Comparison of ENCODE assay signal across 1 cellular context in the genomic region with DNA sequence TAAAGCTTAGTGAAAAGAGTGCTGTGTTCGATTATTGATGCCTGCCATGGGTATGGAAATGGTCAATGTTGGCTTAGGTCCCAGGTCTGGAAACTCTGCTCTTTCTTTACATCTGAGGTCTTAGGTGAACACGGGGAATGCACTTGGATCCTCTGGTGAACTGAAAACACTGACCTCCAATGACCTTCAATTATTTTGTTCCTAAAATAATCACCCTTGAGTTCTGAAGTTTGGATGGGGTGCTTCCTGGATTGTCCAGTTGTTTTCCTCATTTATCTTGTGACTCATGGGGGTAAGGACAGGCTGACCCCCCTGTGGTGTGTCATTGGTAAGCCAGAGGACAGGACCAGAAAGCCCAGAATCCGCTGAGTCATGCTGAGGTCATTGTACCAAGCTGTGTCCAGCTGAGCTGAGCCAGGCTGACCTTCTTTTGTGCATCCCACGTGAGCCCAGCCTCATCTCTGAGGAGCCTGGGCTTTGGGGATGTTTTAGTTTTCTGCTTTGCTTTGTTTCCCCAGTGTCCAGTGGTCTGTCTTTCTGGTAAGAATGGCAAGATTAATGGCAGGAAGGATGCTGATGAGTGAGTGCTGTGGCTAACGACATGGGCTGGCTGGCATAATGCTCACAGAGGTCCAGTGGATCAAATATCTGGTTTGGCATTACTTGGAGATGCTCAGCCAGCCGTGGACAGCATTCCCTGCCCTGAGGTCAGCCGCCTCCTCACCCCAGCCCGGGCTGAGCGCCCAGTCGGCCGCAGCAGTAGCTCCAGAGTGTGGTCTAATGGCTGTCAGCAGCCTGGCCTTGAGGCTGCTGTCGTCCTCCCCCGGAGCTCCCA.
TF ChIP-seq lines count a peak whose summit lies in the region.

No MANE protein-coding gene starts in this region.

TF ChIP-seq in K562, 482 proteins besides CTCF, POLR2A, EP300 and RAD21 (continued from another document and continues in another):
- TF ChIP-seq ZNF384 (IDR thresholded peaks at IDR 0.05; ENCODE audit: low read depth, low read length): no peak
- TF ChIP-seq CBFA2T3 (IDR thresholded peaks at IDR 0.05): peak; percentile 56
- peak in 1 of 2 experiments; percentile 74; a peak in 2 of 4 replicates for TF ChIP-seq TRIM24 (IDR thresholded peaks at IDR 0.05)
- TF ChIP-seq BHLHE40 (IDR thresholded peaks at IDR 0.05; ENCODE audit: low read length): peak; percentile 83
- no peak for TF ChIP-seq ZSCAN29 (IDR thresholded peaks at IDR 0.05)
- TF ChIP-seq KAT7 (CRISPR knock-in tag; IDR thresholded peaks at IDR 0.05; ENCODE audit: borderline replicate concordance): no peak
- TF ChIP-seq ZNF79 (CRISPR knock-in tag; IDR thresholded peaks at IDR 0.05; ENCODE audit: low read depth): no peak
- TF ChIP-seq RHOXF2B (CRISPR knock-in tag; conservative IDR thresholded peaks at IDR 0.05): no peak
- TF ChIP-seq RB1 (IDR thresholded peaks at IDR 0.05; ENCODE audit: low read depth): no peak
- TF ChIP-seq, protein P1, sequence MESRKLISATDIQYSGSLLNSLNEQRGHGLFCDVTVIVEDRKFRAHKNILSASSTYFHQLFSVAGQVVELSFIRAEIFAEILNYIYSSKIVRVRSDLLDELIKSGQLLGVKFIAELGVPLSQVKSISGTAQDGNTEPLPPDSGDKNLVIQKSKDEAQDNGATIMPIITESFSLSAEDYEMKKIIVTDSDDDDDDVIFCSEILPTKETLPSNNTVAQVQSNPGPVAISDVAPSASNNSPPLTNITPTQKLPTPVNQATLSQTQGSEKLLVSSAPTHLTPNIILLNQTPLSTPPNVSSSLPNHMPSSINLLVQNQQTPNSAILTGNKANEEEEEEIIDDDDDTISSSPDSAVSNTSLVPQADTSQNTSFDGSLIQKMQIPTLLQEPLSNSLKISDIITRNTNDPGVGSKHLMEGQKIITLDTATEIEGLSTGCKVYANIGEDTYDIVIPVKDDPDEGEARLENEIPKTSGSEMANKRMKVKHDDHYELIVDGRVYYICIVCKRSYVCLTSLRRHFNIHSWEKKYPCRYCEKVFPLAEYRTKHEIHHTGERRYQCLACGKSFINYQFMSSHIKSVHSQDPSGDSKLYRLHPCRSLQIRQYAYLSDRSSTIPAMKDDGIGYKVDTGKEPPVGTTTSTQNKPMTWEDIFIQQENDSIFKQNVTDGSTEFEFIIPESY (CRISPR knock-in tag; IDR thresholded peaks at IDR 0.05): no peak
- TF ChIP-seq ZNF77 (CRISPR knock-in tag; IDR thresholded peaks at IDR 0.05): no peak
- TF ChIP-seq SMARCE1 (IDR thresholded peaks at IDR 0.05): peak; percentile 92
- no peak for TF ChIP-seq SNRNP70 (optimal IDR thresholded peaks at IDR 0.05; ENCODE audit: low read depth, low read length)
- no peak for TF ChIP-seq ZNF695 (CRISPR knock-in tag; IDR thresholded peaks at IDR 0.05)
- no peak for TF ChIP-seq POLR3G (IDR thresholded peaks at IDR 0.05; ENCODE audit: extremely low read depth, insufficient read length, insufficient replicate concordance)
- TF ChIP-seq, protein P2, sequence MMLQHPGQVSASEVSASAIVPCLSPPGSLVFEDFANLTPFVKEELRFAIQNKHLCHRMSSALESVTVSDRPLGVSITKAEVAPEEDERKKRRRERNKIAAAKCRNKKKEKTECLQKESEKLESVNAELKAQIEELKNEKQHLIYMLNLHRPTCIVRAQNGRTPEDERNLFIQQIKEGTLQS (IDR thresholded peaks at IDR 0.05): peak; percentile 98
- TF ChIP-seq, protein P2 (CRISPR knock-in tag; conservative IDR thresholded peaks at IDR 0.05): peak; percentile 93
- no peak for TF ChIP-seq GTF2E2 (tag; IDR thresholded peaks at IDR 0.05)
- TF ChIP-seq, protein P3, sequence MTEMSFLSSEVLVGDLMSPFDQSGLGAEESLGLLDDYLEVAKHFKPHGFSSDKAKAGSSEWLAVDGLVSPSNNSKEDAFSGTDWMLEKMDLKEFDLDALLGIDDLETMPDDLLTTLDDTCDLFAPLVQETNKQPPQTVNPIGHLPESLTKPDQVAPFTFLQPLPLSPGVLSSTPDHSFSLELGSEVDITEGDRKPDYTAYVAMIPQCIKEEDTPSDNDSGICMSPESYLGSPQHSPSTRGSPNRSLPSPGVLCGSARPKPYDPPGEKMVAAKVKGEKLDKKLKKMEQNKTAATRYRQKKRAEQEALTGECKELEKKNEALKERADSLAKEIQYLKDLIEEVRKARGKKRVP (CRISPR knock-in tag; IDR thresholded peaks at IDR 0.05): no peak
- no peak for TF ChIP-seq GABPA (tag; conservative IDR thresholded peaks at IDR 0.05; ENCODE audit: low read depth)
- TF ChIP-seq, protein P4, sequence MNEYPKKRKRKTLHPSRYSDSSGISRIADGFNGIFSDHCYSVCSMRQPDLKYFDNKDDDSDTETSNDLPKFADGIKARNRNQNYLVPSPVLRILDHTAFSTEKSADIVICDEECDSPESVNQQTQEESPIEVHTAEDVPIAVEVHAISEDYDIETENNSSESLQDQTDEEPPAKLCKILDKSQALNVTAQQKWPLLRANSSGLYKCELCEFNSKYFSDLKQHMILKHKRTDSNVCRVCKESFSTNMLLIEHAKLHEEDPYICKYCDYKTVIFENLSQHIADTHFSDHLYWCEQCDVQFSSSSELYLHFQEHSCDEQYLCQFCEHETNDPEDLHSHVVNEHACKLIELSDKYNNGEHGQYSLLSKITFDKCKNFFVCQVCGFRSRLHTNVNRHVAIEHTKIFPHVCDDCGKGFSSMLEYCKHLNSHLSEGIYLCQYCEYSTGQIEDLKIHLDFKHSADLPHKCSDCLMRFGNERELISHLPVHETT (CRISPR knock-in tag; conservative IDR thresholded peaks at IDR 0.05 in 1 of 2, IDR thresholded peaks at IDR 0.05 in 1 of 2): no peak; a peak in 2 of 4 replicates
- TF ChIP-seq PHF20 (IDR thresholded peaks at IDR 0.05; ENCODE audit: partially characterized antibody): no peak
- TF ChIP-seq ZBTB1 (CRISPR knock-in tag; IDR thresholded peaks at IDR 0.05; ENCODE audit: borderline replicate concordance, low read depth): no peak
- TF ChIP-seq DDX20 (tag; IDR thresholded peaks at IDR 0.05; ENCODE audit: low read depth): no peak
- no peak for TF ChIP-seq RUNX1 (IDR thresholded peaks at IDR 0.05; ENCODE audit: low read depth)
- no peak for TF ChIP-seq U2AF1 (optimal IDR thresholded peaks at IDR 0.05; ENCODE audit: low read depth, low read length)
- no peak for TF ChIP-seq ZNF133 (CRISPR knock-in tag; IDR thresholded peaks at IDR 0.05)
- no peak for TF ChIP-seq TAF15 (IDR thresholded peaks at IDR 0.05; ENCODE audit: low read depth, low read length)
- no peak for TF ChIP-seq CBX5 (IDR thresholded peaks at IDR 0.05; ENCODE audit: borderline replicate concordance, low read depth)
- no peak for TF ChIP-seq RBM14 (IDR thresholded peaks at IDR 0.05; ENCODE audit: borderline replicate concordance, insufficient read depth, low read depth, low read length)
- TF ChIP-seq, protein P5, sequence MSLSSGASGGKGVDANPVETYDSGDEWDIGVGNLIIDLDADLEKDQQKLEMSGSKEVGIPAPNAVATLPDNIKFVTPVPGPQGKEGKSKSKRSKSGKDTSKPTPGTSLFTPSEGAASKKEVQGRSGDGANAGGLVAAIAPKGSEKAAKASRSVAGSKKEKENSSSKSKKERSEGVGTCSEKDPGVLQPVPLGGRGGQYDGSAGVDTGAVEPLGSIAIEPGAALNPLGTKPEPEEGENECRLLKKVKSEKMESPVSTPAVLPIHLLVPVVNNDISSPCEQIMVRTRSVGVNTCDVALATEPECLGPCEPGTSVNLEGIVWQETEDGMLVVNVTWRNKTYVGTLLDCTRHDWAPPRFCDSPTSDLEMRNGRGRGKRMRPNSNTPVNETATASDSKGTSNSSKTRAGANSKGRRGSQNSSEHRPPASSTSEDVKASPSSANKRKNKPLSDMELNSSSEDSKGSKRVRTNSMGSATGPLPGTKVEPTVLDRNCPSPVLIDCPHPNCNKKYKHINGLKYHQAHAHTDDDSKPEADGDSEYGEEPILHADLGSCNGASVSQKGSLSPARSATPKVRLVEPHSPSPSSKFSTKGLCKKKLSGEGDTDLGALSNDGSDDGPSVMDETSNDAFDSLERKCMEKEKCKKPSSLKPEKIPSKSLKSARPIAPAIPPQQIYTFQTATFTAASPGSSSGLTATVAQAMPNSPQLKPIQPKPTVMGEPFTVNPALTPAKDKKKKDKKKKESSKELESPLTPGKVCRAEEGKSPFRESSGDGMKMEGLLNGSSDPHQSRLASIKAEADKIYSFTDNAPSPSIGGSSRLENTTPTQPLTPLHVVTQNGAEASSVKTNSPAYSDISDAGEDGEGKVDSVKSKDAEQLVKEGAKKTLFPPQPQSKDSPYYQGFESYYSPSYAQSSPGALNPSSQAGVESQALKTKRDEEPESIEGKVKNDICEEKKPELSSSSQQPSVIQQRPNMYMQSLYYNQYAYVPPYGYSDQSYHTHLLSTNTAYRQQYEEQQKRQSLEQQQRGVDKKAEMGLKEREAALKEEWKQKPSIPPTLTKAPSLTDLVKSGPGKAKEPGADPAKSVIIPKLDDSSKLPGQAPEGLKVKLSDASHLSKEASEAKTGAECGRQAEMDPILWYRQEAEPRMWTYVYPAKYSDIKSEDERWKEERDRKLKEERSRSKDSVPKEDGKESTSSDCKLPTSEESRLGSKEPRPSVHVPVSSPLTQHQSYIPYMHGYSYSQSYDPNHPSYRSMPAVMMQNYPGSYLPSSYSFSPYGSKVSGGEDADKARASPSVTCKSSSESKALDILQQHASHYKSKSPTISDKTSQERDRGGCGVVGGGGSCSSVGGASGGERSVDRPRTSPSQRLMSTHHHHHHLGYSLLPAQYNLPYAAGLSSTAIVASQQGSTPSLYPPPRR (CRISPR knock-in tag; IDR thresholded peaks at IDR 0.05; ENCODE audit: borderline replicate concordance): no peak
- TF ChIP-seq ZNF134 (CRISPR knock-in tag; conservative IDR thresholded peaks at IDR 0.05): no peak
- TF ChIP-seq, protein P6, sequence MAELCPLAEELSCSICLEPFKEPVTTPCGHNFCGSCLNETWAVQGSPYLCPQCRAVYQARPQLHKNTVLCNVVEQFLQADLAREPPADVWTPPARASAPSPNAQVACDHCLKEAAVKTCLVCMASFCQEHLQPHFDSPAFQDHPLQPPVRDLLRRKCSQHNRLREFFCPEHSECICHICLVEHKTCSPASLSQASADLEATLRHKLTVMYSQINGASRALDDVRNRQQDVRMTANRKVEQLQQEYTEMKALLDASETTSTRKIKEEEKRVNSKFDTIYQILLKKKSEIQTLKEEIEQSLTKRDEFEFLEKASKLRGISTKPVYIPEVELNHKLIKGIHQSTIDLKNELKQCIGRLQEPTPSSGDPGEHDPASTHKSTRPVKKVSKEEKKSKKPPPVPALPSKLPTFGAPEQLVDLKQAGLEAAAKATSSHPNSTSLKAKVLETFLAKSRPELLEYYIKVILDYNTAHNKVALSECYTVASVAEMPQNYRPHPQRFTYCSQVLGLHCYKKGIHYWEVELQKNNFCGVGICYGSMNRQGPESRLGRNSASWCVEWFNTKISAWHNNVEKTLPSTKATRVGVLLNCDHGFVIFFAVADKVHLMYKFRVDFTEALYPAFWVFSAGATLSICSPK (IDR thresholded peaks at IDR 0.05; ENCODE audit: borderline replicate concordance): no peak
- TF ChIP-seq NR2F6 (CRISPR knock-in tag; IDR thresholded peaks at IDR 0.05): no peak
- TF ChIP-seq, protein P7, sequence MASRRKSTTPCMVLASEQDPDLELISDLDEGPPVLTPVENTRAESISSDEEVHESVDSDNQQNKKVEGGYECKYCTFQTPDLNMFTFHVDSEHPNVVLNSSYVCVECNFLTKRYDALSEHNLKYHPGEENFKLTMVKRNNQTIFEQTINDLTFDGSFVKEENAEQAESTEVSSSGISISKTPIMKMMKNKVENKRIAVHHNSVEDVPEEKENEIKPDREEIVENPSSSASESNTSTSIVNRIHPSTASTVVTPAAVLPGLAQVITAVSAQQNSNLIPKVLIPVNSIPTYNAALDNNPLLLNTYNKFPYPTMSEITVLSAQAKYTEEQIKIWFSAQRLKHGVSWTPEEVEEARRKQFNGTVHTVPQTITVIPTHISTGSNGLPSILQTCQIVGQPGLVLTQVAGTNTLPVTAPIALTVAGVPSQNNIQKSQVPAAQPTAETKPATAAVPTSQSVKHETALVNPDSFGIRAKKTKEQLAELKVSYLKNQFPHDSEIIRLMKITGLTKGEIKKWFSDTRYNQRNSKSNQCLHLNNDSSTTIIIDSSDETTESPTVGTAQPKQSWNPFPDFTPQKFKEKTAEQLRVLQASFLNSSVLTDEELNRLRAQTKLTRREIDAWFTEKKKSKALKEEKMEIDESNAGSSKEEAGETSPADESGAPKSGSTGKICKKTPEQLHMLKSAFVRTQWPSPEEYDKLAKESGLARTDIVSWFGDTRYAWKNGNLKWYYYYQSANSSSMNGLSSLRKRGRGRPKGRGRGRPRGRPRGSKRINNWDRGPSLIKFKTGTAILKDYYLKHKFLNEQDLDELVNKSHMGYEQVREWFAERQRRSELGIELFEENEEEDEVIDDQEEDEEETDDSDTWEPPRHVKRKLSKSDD (conservative IDR thresholded peaks at IDR 0.05; ENCODE audit: low read length): no peak
- TF ChIP-seq KLF13 (tag; IDR thresholded peaks at IDR 0.05; ENCODE audit: borderline replicate concordance, low read depth): no peak
- TF ChIP-seq TRIM28 (IDR thresholded peaks at IDR 0.05): peak; percentile 39; the same call in 1 of the 2 replicates
- no peak for TF ChIP-seq MTA1 (IDR thresholded peaks at IDR 0.05; ENCODE audit: borderline replicate concordance)
- TF ChIP-seq, protein P8, sequence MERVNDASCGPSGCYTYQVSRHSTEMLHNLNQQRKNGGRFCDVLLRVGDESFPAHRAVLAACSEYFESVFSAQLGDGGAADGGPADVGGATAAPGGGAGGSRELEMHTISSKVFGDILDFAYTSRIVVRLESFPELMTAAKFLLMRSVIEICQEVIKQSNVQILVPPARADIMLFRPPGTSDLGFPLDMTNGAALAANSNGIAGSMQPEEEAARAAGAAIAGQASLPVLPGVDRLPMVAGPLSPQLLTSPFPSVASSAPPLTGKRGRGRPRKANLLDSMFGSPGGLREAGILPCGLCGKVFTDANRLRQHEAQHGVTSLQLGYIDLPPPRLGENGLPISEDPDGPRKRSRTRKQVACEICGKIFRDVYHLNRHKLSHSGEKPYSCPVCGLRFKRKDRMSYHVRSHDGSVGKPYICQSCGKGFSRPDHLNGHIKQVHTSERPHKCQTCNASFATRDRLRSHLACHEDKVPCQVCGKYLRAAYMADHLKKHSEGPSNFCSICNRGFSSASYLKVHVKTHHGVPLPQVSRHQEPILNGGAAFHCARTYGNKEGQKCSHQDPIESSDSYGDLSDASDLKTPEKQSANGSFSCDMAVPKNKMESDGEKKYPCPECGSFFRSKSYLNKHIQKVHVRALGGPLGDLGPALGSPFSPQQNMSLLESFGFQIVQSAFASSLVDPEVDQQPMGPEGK (CRISPR knock-in tag; IDR thresholded peaks at IDR 0.05; ENCODE audit: borderline replicate concordance): no peak
- TF ChIP-seq, protein P9, sequence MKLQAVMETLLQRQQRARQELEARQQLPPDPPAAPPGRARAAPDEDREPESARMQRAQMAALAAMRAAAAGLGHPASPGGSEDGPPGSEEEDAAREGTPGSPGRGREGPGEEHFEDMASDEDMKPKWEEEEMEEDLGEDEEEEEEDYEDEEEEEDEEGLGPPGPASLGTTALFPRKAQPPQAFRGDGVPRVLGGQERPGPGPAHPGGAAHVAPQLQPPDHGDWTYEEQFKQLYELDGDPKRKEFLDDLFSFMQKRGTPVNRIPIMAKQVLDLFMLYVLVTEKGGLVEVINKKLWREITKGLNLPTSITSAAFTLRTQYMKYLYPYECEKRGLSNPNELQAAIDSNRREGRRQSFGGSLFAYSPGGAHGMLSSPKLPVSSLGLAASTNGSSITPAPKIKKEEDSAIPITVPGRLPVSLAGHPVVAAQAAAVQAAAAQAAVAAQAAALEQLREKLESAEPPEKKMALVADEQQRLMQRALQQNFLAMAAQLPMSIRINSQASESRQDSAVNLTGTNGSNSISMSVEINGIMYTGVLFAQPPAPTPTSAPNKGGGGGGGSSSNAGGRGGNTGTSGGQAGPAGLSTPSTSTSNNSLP (IDR thresholded peaks at IDR 0.05; ENCODE audit: borderline replicate concordance, low read depth, low read length): no peak
- no peak for TF ChIP-seq HEY1 (CRISPR knock-in tag; IDR thresholded peaks at IDR 0.05; ENCODE audit: borderline replicate concordance)
- TF ChIP-seq ZNF717 (CRISPR knock-in tag; IDR thresholded peaks at IDR 0.05): no peak
